Comparison of ENCODE assay signal across 8 cellular contexts in the genomic region with DNA sequence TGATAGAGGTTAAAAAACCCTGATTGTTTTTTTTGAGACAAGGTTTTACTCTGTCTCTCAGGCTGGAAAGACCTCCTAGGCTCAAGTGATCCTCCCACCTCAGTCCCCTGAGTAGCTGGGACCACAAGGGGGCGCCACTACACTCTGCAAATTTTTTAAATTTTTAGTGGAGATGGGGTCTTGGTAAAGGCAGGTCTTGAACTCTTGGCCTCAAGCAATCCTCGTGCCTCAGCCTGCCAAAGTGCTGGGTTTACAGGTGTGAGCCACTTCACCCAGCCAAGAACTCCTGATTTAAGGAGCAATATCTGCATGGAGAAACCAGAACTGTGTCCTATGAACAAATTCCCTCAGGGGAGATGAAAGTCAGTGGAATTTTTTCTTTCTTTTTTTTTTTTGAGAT.
DNase-seq lines count a peak whose midpoint lies in the region; ATAC-seq, FAIRE-seq and TF ChIP-seq lines count a peak whose summit lies in the region.

No MANE protein-coding gene starts in this region.

- DNase-seq in D721Med (ENCODE audit: insufficient read length, low spot score) (no peak), LNCaP clone FGC (ENCODE audit: low read depth) (no peak), T-helper 2 cell (peak; percentile 27 to 67 (median 58)), amniotic stem cell (lab: John Stamatoyannopoulos, UW) (peak; percentile 13), kidney tubule cell (ENCODE audit: low spot score) (peak; percentile 54)
- peak; percentile 67 to 80 for DNase-seq in stimulated activated CD8-positive, alpha-beta memory T cell treated with anti-CD3 and anti-CD28 coated beads, Interleukin-2, amount 100 ng/mL, for 48 hours (ENCODE audit: low read depth in 2 of 2)

- ATAC-seq in HG03571 (IDR thresholded peaks at IDR 0.05; ENCODE audit: unreplicated experiment) (no peak), HG03280 (IDR thresholded peaks at IDR 0.05; ENCODE audit: unreplicated experiment) (no peak)

- peak; percentile 67 for TF ChIP-seq CTCF in D721Med (IDR thresholded peaks at IDR 0.05; ENCODE audit: insufficient read depth, missing control alignments)
- peak; percentile 61 for TF ChIP-seq CTCF in LNCaP clone FGC (IDR thresholded peaks at IDR 0.05; ENCODE audit: control insufficient read depth, extremely low read depth, insufficient read depth)

- no peak for FAIRE-seq in D721Med (lab: Jason Lieb, UNC)

- H3K4me3 ChIP-seq in LNCaP clone FGC (ENCODE audit: low read depth, low read length): no peak overlapping the region

Comparison
In these comparisons a context has a peak if more than half of its experiments do, and no peak if none do; other contexts are left out.
1. DNase-seq: peak in T-helper 2 cell (5 of 5), amniotic stem cell (single experiment), kidney tubule cell (single experiment) and stimulated activated CD8-positive, alpha-beta memory T cell treated with anti-CD3 and anti-CD28 coated beads, Interleukin-2, amount 100 ng/mL, for 48 hours (2 of 2); none in D721Med (single experiment) and LNCaP clone FGC (single experiment).